Comparison of ENCODE assay signal across 22 cellular contexts in genomic region chr6:38573800-38574395, GRCh38.
DNase-seq lines count a peak whose midpoint lies in the region; ATAC-seq, FAIRE-seq and TF ChIP-seq lines count a peak whose summit lies in the region.
"Had no signal": no experiment of that assay in that cellular context is flagged by ENCODE, and none has a peak within 500 bp of the region (broad histone marks: within the 10 kb centered on the region; RNA-seq: fewer than 3 reads in every experiment).

No MANE protein-coding gene starts in this region.

- TF ChIP-seq RAD21 in A549 (conservative IDR thresholded peaks at IDR 0.05 in 1 of 2, IDR thresholded peaks at IDR 0.05 in 1 of 2) = no peak

- H3K4me2 ChIP-seq in A549 = no peak overlapping the region
- H3K4me2 ChIP-seq: SK-N-SH had no signal

- CTCF ChIA-PET in A549 (lab: Yijun Ruan, JAX) = no interaction called here
- CTCF ChIA-PET in CD8-positive, alpha-beta memory T cell (lab: Charles Lee) = no interaction called here

- no peaks in the 10 kb centered on the region for H3K9me3 Mint-ChIP-seq in CD8-positive, alpha-beta memory T cell
- H3K9me3 Mint-ChIP-seq: activated CD4-positive, alpha-beta T cell treated with anti-CD3 and anti-CD28 coated beads, Interleukin-2, amount 10 ng/mL, durations not matched to agents 24 days and 14 days; activated T-helper 2 cell treated with anti-CD3 and anti-CD28 coated beads, Interferon-gamma antibody, Interleukin-2, Interleukin-4, amounts not matched to agents 10 μg/mL and 5 μg/mL and 100 μg/mL, durations not matched to agents 14 hours and 24 hours and 36 hours; CD14-positive monocyte had no signal

- no peak for FAIRE-seq in A549 (lab: Jason Lieb, UNC)
- FAIRE-seq: bronchial epithelial cell, endometrium had no signal

- no peaks in the 10 kb centered on the region for H3K36me3 ChIP-seq in CD8-positive, alpha-beta memory T cell (ENCODE audit: insufficient read depth, low read length)
- H3K36me3 ChIP-seq in tibial nerve = peaks cover 0 to 35% (median 0%) of the 10 kb centered on the region in 3 donors

- POLR2A ChIA-PET in A549 (lab: Yijun Ruan, JAX) = no interaction called here
- POLR2A ChIA-PET in CD8-positive, alpha-beta memory T cell (lab: Charles Lee) = no interaction called here

- peaks cover 10 to 37% (median 19%) of the 10 kb centered on the region in 3 donors for H3K36me3 Mint-ChIP-seq in CD8-positive, alpha-beta memory T cell

- H3K4me1 ChIP-seq in A549 (no peaks in the 10 kb centered on the region), tibial nerve (no peaks in the 10 kb centered on the region)
- H3K4me1 ChIP-seq in CD8-positive, alpha-beta memory T cell (ENCODE audit: insufficient read depth, low read length) = peaks cover 16% of the 10 kb centered on the region

- DNase-seq in A549 (ENCODE audit: low read depth in 1 of 2, low spot score in 1 of 2) (no peak), amniotic epithelial cell (ENCODE audit: low read depth) (peak; percentile 65), iris pigment epithelial cell (ENCODE audit: low read depth) (peak; percentile 59), NCI-H146 treated with DMSO at 0.1 percent for 48 hours (lab: John Stamatoyannopoulos, UW; ENCODE audit: unreplicated experiment) (no peak), GM20000 (ENCODE audit: low spot score) (no peak), tibial nerve (ENCODE audit: low spot score in 2 of 2) (no peak)
- no peak for DNase-seq in CD8-positive, alpha-beta memory T cell
- DNase-seq: activated CD4-positive, alpha-beta T cell treated with anti-CD3 and anti-CD28 coated beads, Interleukin-2, amount 10 ng/mL, durations not matched to agents 24 days and 14 days; cortex of kidney; GF-D8; heart right ventricle; Karpas-422; left ventricle myocardium inferior; NCI-H187 treated with DMSO at 0.1 percent for 48 hours; NCI-H748 treated with DMSO at 0.1 percent for 48 hours; SK-N-SH had no signal

- no peak for ATAC-seq in A549
- no peak for ATAC-seq in activated CD4-positive, CD25-positive, alpha-beta regulatory T cell treated with anti-CD3 and anti-CD28 coated beads, Interleukin-2, amount 50 U/mL, for 24 hours
- ATAC-seq: HCT116, heart right ventricle had no signal

- H3K27ac ChIP-seq in A549 = no peak overlapping the region
- H3K27ac ChIP-seq in CD8-positive, alpha-beta memory T cell (ENCODE audit: low read depth, low read length) = no peak overlapping the region
- H3K27ac ChIP-seq in tibial nerve = no peak overlapping the region
- H3K27ac ChIP-seq: heart right ventricle, left ventricle myocardium inferior had no signal

- TF ChIP-seq POLR2A in A549 (IDR thresholded peaks at IDR 0.05; ENCODE audit: low read length) (no peak), tibial nerve (IDR thresholded peaks at IDR 0.05) (no peak)

- no peaks in the 10 kb centered on the region for H3K27me3 ChIP-seq in CD8-positive, alpha-beta memory T cell (ENCODE audit: insufficient read depth, low read length, poor library complexity, severe bottlenecking)
- H3K27me3 ChIP-seq in tibial nerve = no peaks in the 10 kb centered on the region
- H3K27me3 ChIP-seq: heart right ventricle had no signal

- 93% methylated on average over 6 of the region's 6 CpGs for WGBS in A549 (ENCODE audit: missing lambda C conversion rate)
- WGBS in tibial nerve, 2 donors = 97 to 98% methylated on average over 6 of the region's 6 CpGs

- TF ChIP-seq CTCF in A549 (IDR thresholded peaks at IDR 0.05) (no peak), GM20000 (IDR thresholded peaks at IDR 0.05; ENCODE audit: extremely low read depth, missing control alignments) (no peak), tibial nerve (IDR thresholded peaks at IDR 0.05) (no peak)

- H3K4me3 ChIP-seq in A549 (no peak overlapping the region), tibial nerve (no peak overlapping the region)
- no peak overlapping the region for H3K4me3 ChIP-seq in CD8-positive, alpha-beta memory T cell (ENCODE audit: low read length)
- H3K4me3 ChIP-seq: heart right ventricle, left ventricle myocardium inferior had no signal

- H3K27ac Mint-ChIP-seq in CD8-positive, alpha-beta memory T cell = peak overlapping the region in 6 of 8 donors; percentile 1 to 80 (median 30)
- H3K27ac Mint-ChIP-seq: activated CD4-positive, alpha-beta T cell treated with anti-CD3 and anti-CD28 coated beads, Interleukin-2, amount 10 ng/mL, durations not matched to agents 24 days and 14 days had no signal

- H3K4me1 Mint-ChIP-seq in CD8-positive, alpha-beta memory T cell = peaks cover 18 to 35% (median 21%) of the 10 kb centered on the region in 3 donors

- no peak overlapping the region for H3K4me3 Mint-ChIP-seq in CD8-positive, alpha-beta memory T cell
- H3K4me3 Mint-ChIP-seq: activated CD4-positive, alpha-beta T cell treated with anti-CD3 and anti-CD28 coated beads, Interleukin-2, amount 10 ng/mL, durations not matched to agents 24 days and 14 days; CD14-positive monocyte had no signal

- H3K9me3 ChIP-seq in A549 = no peaks in the 10 kb centered on the region
- no peaks in the 10 kb centered on the region for H3K9me3 ChIP-seq in CD8-positive, alpha-beta memory T cell (ENCODE audit: low read length)
- H3K9me3 ChIP-seq in tibial nerve = no peaks in the 10 kb centered on the region
- H3K9me3 ChIP-seq: heart right ventricle, left ventricle myocardium inferior, SK-N-SH had no signal

- H3K27me3 Mint-ChIP-seq in CD8-positive, alpha-beta memory T cell = no peaks in the 10 kb centered on the region
- H3K27me3 Mint-ChIP-seq: activated CD4-positive, alpha-beta T cell treated with anti-CD3 and anti-CD28 coated beads, Interleukin-2, amount 10 ng/mL, durations not matched to agents 24 days and 14 days had no signal

- TF ChIP-seq EP300 in A549 (IDR thresholded peaks at IDR 0.05) (no peak), tibial nerve (IDR thresholded peaks at IDR 0.05) (no peak)

TF ChIP-seq in A549, 52 proteins besides CTCF, POLR2A, EP300 and RAD21:
- TF ChIP-seq CEBPB (IDR thresholded peaks at IDR 0.05) = no peak
- TF ChIP-seq E2F6 (IDR thresholded peaks at IDR 0.05; ENCODE audit: borderline replicate concordance, low read depth) = no peak
- no peak for TF ChIP-seq KDM5A (IDR thresholded peaks at IDR 0.05)
- no peak for TF ChIP-seq HOXB5 (CRISPR knock-in tag; IDR thresholded peaks at IDR 0.05)
- TF ChIP-seq MAFK (IDR thresholded peaks at IDR 0.05; ENCODE audit: partially characterized antibody) = peak; percentile 4
- TF ChIP-seq BHLHE40 (IDR thresholded peaks at IDR 0.05; ENCODE audit: low read depth, low read length) = no peak
- no peak for TF ChIP-seq NFE2L2 (conservative IDR thresholded peaks at IDR 0.05; ENCODE audit: low read length)
- no peak for TF ChIP-seq RCOR1 (IDR thresholded peaks at IDR 0.05; ENCODE audit: low read depth, low read length)

Comparison
In these comparisons a context has a peak if more than half of its experiments do, and no peak if none do; other contexts are left out.
1. DNase-seq: peak in amniotic epithelial cell (single experiment) and iris pigment epithelial cell (single experiment); none in A549 (0 of 2), CD8-positive, alpha-beta memory T cell (0 of 5), NCI-H146 treated with DMSO at 0.1 percent for 48 hours (single experiment), GM20000 (single experiment) and tibial nerve (0 of 2).